ENCODE assay signal across 8 cellular contexts in genomic region chr2:119759451-119760236, GRCh38. TPM values are rescaled to one million over a fixed set of nuclear protein-coding genes. Genes with fewer than 3 reads are reported as not detected.
DNase-seq lines count a peak whose midpoint lies in the region; ATAC-seq and TF ChIP-seq lines count a peak whose summit lies in the region.

Gene PTPN4, plus strand, starts transcription at chr2:119759922. Its CDS starts 49,932 bp downstream, at chr2:119809854.

- H3K79me2 ChIP-seq in neural progenitor cell (ENCODE audit: low read depth) = peaks cover 46% of the 10 kb centered on the region

- peaks cover 35% of the 10 kb centered on the region for H3K4me1 ChIP-seq in foreskin keratinocyte
- peaks cover 32% of the 10 kb centered on the region for H3K4me1 ChIP-seq in neural progenitor cell

- no peaks in the 10 kb centered on the region for H3K27me3 ChIP-seq in foreskin keratinocyte
- H3K27me3 ChIP-seq in neural progenitor cell = no peaks in the 10 kb centered on the region

- H3K4me2 ChIP-seq in neural progenitor cell = peak within 1 kb of the TSS; percentile 97

- peaks cover under 1% of the 10 kb centered on the region for H3K36me3 Mint-ChIP-seq in neural progenitor cell

- H3K4me1 Mint-ChIP-seq in neural progenitor cell = peaks cover 29% of the 10 kb centered on the region

- H3K9me3 Mint-ChIP-seq in neural progenitor cell = peaks cover under 1% of the 10 kb centered on the region

- peak within 1 kb of the TSS; percentile 89 for H3K27ac Mint-ChIP-seq in neural progenitor cell

- CTCF ChIA-PET in HEK293T (lab: Yijun Ruan, JAX) = interaction anchor here (0.6 to 1.0 kb wide), 2 partner anchors 64 to 417 kb away, joined by 3 to 5 read pairs; no protein-coding TSS in a partner anchor

- POLR2A ChIA-PET in HEK293T (lab: Yijun Ruan, JAX) = interaction anchor here (0.6 to 1.7 kb wide), 21 partner anchors 9 to 1007 kb away, joined by 3 to 21 read pairs (median 4); partner anchors contain the start of genes EPB41L5 and TMEM177

- peak within 1 kb of the TSS; percentile 87 for H3K9ac ChIP-seq in neural progenitor cell

- peak within 1 kb of the TSS; percentile 84 for H2AFZ ChIP-seq in neural progenitor cell (replicated peaks)

- H3K4me3 ChIP-seq in neural progenitor cell = peak within 1 kb of the TSS; percentile 98

- DNase-seq in GF-D8 (lab: John Stamatoyannopoulos, UW) (peak; percentile 98), HEK293T (ENCODE audit: extremely low spot score) (peak; percentile 94), MV-4-11 (lab: John Stamatoyannopoulos, UW) (peak; percentile 94), SK-MEL-5 (ENCODE audit: low read depth, low spot score) (peak; percentile 97), foreskin keratinocyte (peak; percentile 95 to 97), neural progenitor cell (ENCODE audit: low spot score) (peak; percentile 100), stromal cell of bone marrow (ENCODE audit: low read depth) (peak; percentile 92)
- DNase-seq in activated naive CD4-positive, alpha-beta T cell treated with Interleukin-2 at 50 U/mL for 16 hours = peak; percentile 96

- peaks cover 24% of the 10 kb centered on the region for H3F3A ChIP-seq in neural progenitor cell (ENCODE audit: low read depth)

- H3K9me3 ChIP-seq in neural progenitor cell (ENCODE audit: low read depth) = no peaks in the 10 kb centered on the region

- peak; percentile 93 for ATAC-seq in foreskin keratinocyte

- H3K27me3 Mint-ChIP-seq in neural progenitor cell (ENCODE audit: insufficient read depth, low read depth) = no peaks in the 10 kb centered on the region

- H3K4me3 Mint-ChIP-seq in neural progenitor cell = peak within 1 kb of the TSS; percentile 90

- TF ChIP-seq CTCF in foreskin keratinocyte (conservative IDR thresholded peaks at IDR 0.05) = no peak
- TF ChIP-seq CTCF in neural progenitor cell (IDR thresholded peaks at IDR 0.05) = no peak

- no peaks in the 10 kb centered on the region for H3K36me3 ChIP-seq in neural progenitor cell

- peaks cover 14% of the 10 kb centered on the region for H4K20me1 ChIP-seq in neural progenitor cell (ENCODE audit: low read depth)

- H3K27ac ChIP-seq in foreskin keratinocyte = peak within 1 kb of the TSS; percentile 64
- peak within 1 kb of the TSS; percentile 96 for H3K27ac ChIP-seq in neural progenitor cell

- in situ Hi-C loops in SK-MEL-5 (cut with HindIII; ENCODE audit: low pct_unique_long_range_greater_than_20kb, low sequenced_read_pairs) = no loop called here

TF ChIP-seq in HEK293T, 16 proteins besides CTCF, POLR2A, EP300 and RAD21:
- TF ChIP-seq SUZ12 (IDR thresholded peaks at IDR 0.05) = no peak
- no peak for TF ChIP-seq CTBP1 (IDR thresholded peaks at IDR 0.05; ENCODE audit: borderline replicate concordance)
- peak; percentile 94; the same call in 1 of the 2 replicates for TF ChIP-seq FOXM1 (IDR thresholded peaks at IDR 0.05; ENCODE audit: borderline replicate concordance)
- no peak for TF ChIP-seq ELF4 (IDR thresholded peaks at IDR 0.05)
- no peak for TF ChIP-seq TARDBP (IDR thresholded peaks at IDR 0.05)
- TF ChIP-seq NFRKB (IDR thresholded peaks at IDR 0.05) = no peak
- TF ChIP-seq FOXA1 (IDR thresholded peaks at IDR 0.05) = no peak
- TF ChIP-seq PKNOX1 (IDR thresholded peaks at IDR 0.05) = peak; percentile 72
- TF ChIP-seq ZNF384 (IDR thresholded peaks at IDR 0.05) = no peak
- peak; percentile 65; the same call in 1 of the 2 replicates for TF ChIP-seq FOXK2 (IDR thresholded peaks at IDR 0.05)
- TF ChIP-seq L3MBTL2 (conservative IDR thresholded peaks at IDR 0.05) = peak; percentile 87
- peak; percentile 91; the same call in 1 of the 2 replicates for TF ChIP-seq HDGF (IDR thresholded peaks at IDR 0.05; ENCODE audit: borderline replicate concordance)
- peak; percentile 76; the same call in 1 of the 2 replicates for TF ChIP-seq SP1 (IDR thresholded peaks at IDR 0.05)
- no peak for TF ChIP-seq LEF1 (IDR thresholded peaks at IDR 0.05; ENCODE audit: borderline replicate concordance)
- no peak for TF ChIP-seq ARNT (IDR thresholded peaks at IDR 0.05)
- TF ChIP-seq BHLHE40 (IDR thresholded peaks at IDR 0.05; ENCODE audit: borderline replicate concordance) = no peak
TF ChIP-seq in HEK293T: peak in this region for 6.

RNA-seq across cellular contexts. Expression of gene PTPN4, which starts in this region (rescaled TPM):
- 15.7 and 19.5 TPM in 2 replicates for total RNA-seq in SK-MEL-5 (2014; rRNA removed; shearing (Covaris generic))
- polyA plus RNA-seq in SK-MEL-5 (2015; cell fraction: cytosol; rRNA removed) = 4.6 and 12.6 TPM in 2 replicates
- polyA plus RNA-seq in SK-MEL-5 (2015; cell fraction: nucleus; rRNA removed) = 18.6 and 27.6 TPM in 2 replicates
- total RNA-seq in foreskin keratinocyte (24.2 and 25.7 TPM in 2 replicates), neural progenitor cell (ENCODE audit: low replicate concordance) (51.8 and 52.1 TPM in 2 replicates)
- 5.7 and 6.8 TPM in 2 replicates for polyA plus RNA-seq in foreskin keratinocyte

Comparison
In these comparisons a context has a peak if more than half of its experiments do, and no peak if none do; other contexts are left out.
1. Peak in every context shown above with its lines: DNase-seq, ATAC-seq, H3K4me3 ChIP-seq and H3K27ac ChIP-seq.